Comparison of ENCODE assay signal across 11 cellular contexts in genomic region chr1:151013518-151013917, GRCh38. TPM values are rescaled to one million over a fixed set of nuclear protein-coding genes. Genes with fewer than 3 reads are reported as not detected.
DNase-seq lines count a peak whose midpoint lies in the region; ATAC-seq, FAIRE-seq and TF ChIP-seq lines count a peak whose summit lies in the region.
"Had no signal": no experiment of that assay in that cellular context is flagged by ENCODE, and none has a peak within 500 bp of the region (broad histone marks: within the 10 kb centered on the region; RNA-seq: fewer than 3 reads in every experiment).

No MANE protein-coding gene starts in this region.

- H3K4me3 ChIP-seq in GM23248 (no peak overlapping the region), psoas muscle (no peak overlapping the region)
- no peak overlapping the region for H3K4me3 ChIP-seq in CD8-positive, alpha-beta memory T cell (ENCODE audit: low read length)

- H3K27ac ChIP-seq in GM23248, result 0 out of 2 replicates have a peak overlapping the region, but pooled peaks have one; percentile 24
- H3K27ac ChIP-seq in psoas muscle, result peak overlapping the region; percentile 39
- no peak overlapping the region for H3K27ac ChIP-seq in CD8-positive, alpha-beta memory T cell (ENCODE audit: low read depth, low read length)

- H2AFZ ChIP-seq in GM23248, result no peak overlapping the region

- H3K36me3 ChIP-seq in GM23248 (ENCODE audit: low read depth) (peaks cover 7% of the 10 kb centered on the region; the same call in 1 of the 2 replicates), psoas muscle (ENCODE audit: insufficient read depth in 1 of 2, low read depth in 1 of 2) (peaks cover 0 to 30% of the 10 kb centered on the region in 2 donors)
- peaks cover 8% of the 10 kb centered on the region for H3K36me3 ChIP-seq in CD8-positive, alpha-beta memory T cell (ENCODE audit: insufficient read depth, low read length)

- CTCF ChIA-PET in CD8-positive, alpha-beta memory T cell (lab: Charles Lee), result no interaction called here

- H3K36me3 Mint-ChIP-seq in CD8-positive, alpha-beta memory T cell, result peaks cover 0 to 47% (median 6%) of the 10 kb centered on the region in 3 donors

- no peaks in the 10 kb centered on the region for H3K9me2 ChIP-seq in GM23248 (ENCODE audit: insufficient read depth)

- H3K4me1 ChIP-seq in GM23248 (ENCODE audit: insufficient read depth) (peaks cover 16% of the 10 kb centered on the region), psoas muscle (peaks cover 23% of the 10 kb centered on the region)
- peaks cover 27% of the 10 kb centered on the region for H3K4me1 ChIP-seq in CD8-positive, alpha-beta memory T cell (ENCODE audit: insufficient read depth, low read length)

- in situ Hi-C loops in GM23248 (cut with MboI), result no loop called here

- TF ChIP-seq CTCF in psoas muscle (IDR thresholded peaks at IDR 0.05), result no peak

- H3K4me1 Mint-ChIP-seq in CD8-positive, alpha-beta memory T cell, result peaks cover 32 to 47% (median 46%) of the 10 kb centered on the region in 3 donors

- FAIRE-seq in TTC549 (lab: Jason Lieb, UNC), result peak; percentile 20
- FAIRE-seq: endometrium had no signal

- no peaks in the 10 kb centered on the region for H3K27me3 Mint-ChIP-seq in CD8-positive, alpha-beta memory T cell

- H3K79me2 ChIP-seq in GM23248 (ENCODE audit: insufficient read depth), result peaks cover 49% of the 10 kb centered on the region

- WGBS in GM23248 (ENCODE audit: low coverage in 1 of 2, low lambda C conversion rate in 2 of 2, missing lambda C conversion rate in 2 of 2), 2 experiments, result 96% methylated on average over 2 of the region's 2 CpGs
- WGBS in psoas muscle, 3 donors, result 71 to 83% (median 83%) methylated on average over 2 of the region's 2 CpGs

- H3K9me3 ChIP-seq in GM23248 (ENCODE audit: low read depth) (no peaks in the 10 kb centered on the region), psoas muscle (no peaks in the 10 kb centered on the region)
- no peaks in the 10 kb centered on the region for H3K9me3 ChIP-seq in CD8-positive, alpha-beta memory T cell (ENCODE audit: low read length)

- no peak overlapping the region for H3K4me2 ChIP-seq in GM23248 (ENCODE audit: unreplicated experiment)

- no peaks in the 10 kb centered on the region for H3K9me3 Mint-ChIP-seq in CD8-positive, alpha-beta memory T cell
- H3K9me3 Mint-ChIP-seq: activated T-helper 1 cell treated with anti-CD3 and anti-CD28 coated beads, Interleukin-12 subunit alpha, Interleukin-12 subunit beta, Interleukin-2, Interleukin-4 antibody, amounts not matched to agents 30 ng/mL and 10 ng/mL and 1 ng/mL, durations not matched to agents 14 hours and 24 hours and 36 hours had no signal

- intact Hi-C loops in left ventricle myocardium superior (cut with micrococcal nuclease), result no loop called here
- intact Hi-C loops in psoas muscle (cut with DNase I), result no loop called here

- ATAC-seq in left ventricle myocardium superior (peak; percentile 86), psoas muscle (no peak), GM21737 (IDR thresholded peaks at IDR 0.05; ENCODE audit: unreplicated experiment) (no peak), SK-N-SH treated with all-trans-retinoic acid at 6 μM for 48 hours (no peak)

- peaks cover 16% of the 10 kb centered on the region for H3F3A ChIP-seq in GM23248 (ENCODE audit: insufficient read depth)

- DNase-seq in GM23248 (no peak), left ventricle myocardium superior (no peak), psoas muscle (no peak), amygdala (lab: John Stamatoyannopoulos, UW) (no peak)
- DNase-seq in CD8-positive, alpha-beta memory T cell, result no peak
- DNase-seq: stimulated activated CD4-positive, alpha-beta T cell treated with anti-CD3 and anti-CD28 coated beads, Interleukin-1b, Interleukin-23, amount 100 ng/mL, for 48 hours had no signal

- no peaks in the 10 kb centered on the region for H4K20me1 ChIP-seq in GM23248 (ENCODE audit: insufficient read depth)

- POLR2A ChIA-PET in CD8-positive, alpha-beta memory T cell (lab: Charles Lee), result no interaction called here

- no peaks in the 10 kb centered on the region for H3K27me3 ChIP-seq in GM23248 (replicated peaks; ENCODE audit: insufficient read depth)
- no peaks in the 10 kb centered on the region for H3K27me3 ChIP-seq in psoas muscle (ENCODE audit: insufficient read depth in 3 of 3, low read length in 2 of 3)
- no peaks in the 10 kb centered on the region for H3K27me3 ChIP-seq in CD8-positive, alpha-beta memory T cell (ENCODE audit: insufficient read depth, low read length, poor library complexity, severe bottlenecking)

- H3K4me3 Mint-ChIP-seq in CD8-positive, alpha-beta memory T cell, result peak overlapping the region in 1 of 7 donors; percentile 45
- H3K4me3 Mint-ChIP-seq: activated T-helper 1 cell treated with anti-CD3 and anti-CD28 coated beads, Interleukin-12 subunit alpha, Interleukin-12 subunit beta, Interleukin-2, Interleukin-4 antibody, amounts not matched to agents 30 ng/mL and 10 ng/mL and 1 ng/mL, durations not matched to agents 14 hours and 24 hours and 36 hours had no signal

- H3K27ac Mint-ChIP-seq in CD8-positive, alpha-beta memory T cell, result peak overlapping the region in 3 of 8 donors; percentile 35 to 51 (median 41)
- H3K27ac Mint-ChIP-seq: activated T-helper 1 cell treated with anti-CD3 and anti-CD28 coated beads, Interleukin-12 subunit alpha, Interleukin-12 subunit beta, Interleukin-2, Interleukin-4 antibody, amounts not matched to agents 30 ng/mL and 10 ng/mL and 1 ng/mL, durations not matched to agents 14 hours and 24 hours and 36 hours had no signal

- H3K9ac ChIP-seq in GM23248, result no peak overlapping the region

TF ChIP-seq in SK-N-SH treated with all-trans-retinoic acid at 6 μM for 48 hours, 23 proteins besides CTCF, POLR2A, EP300 and RAD21 (continues in another document):
- TF ChIP-seq ESRRG (CRISPR knock-in tag; IDR thresholded peaks at IDR 0.05) (no peak), TOX (CRISPR knock-in tag; IDR thresholded peaks at IDR 0.05; ENCODE audit: borderline replicate concordance) (no peak), ZNF70 (CRISPR knock-in tag; IDR thresholded peaks at IDR 0.05) (no peak), POU6F1 (CRISPR knock-in tag; IDR thresholded peaks at IDR 0.05; ENCODE audit: borderline replicate concordance, low read depth) (no peak), ARNTL (CRISPR knock-in tag; IDR thresholded peaks at IDR 0.05; ENCODE audit: borderline replicate concordance, low read depth) (no peak), SNAI2 (CRISPR knock-in tag; IDR thresholded peaks at IDR 0.05) (no peak), ZFP3 (CRISPR knock-in tag; IDR thresholded peaks at IDR 0.05) (no peak), ZNF565 (CRISPR knock-in tag; conservative IDR thresholded peaks at IDR 0.05; ENCODE audit: low read depth) (no peak)

RNA-seq across cellular contexts. Expression of gene PRUNE1, which starts 5.3 kb away (rescaled TPM):
- total RNA-seq in GM23248 (2014; rRNA removed; shearing (Covaris generic)), result 7.2 and 10.5 TPM in 2 replicates
- polyA plus RNA-seq in GM23248 (2016; fragmentation: Nextera tagmentation; extraction: Ambion mirVana) (9.0 and 10.8 TPM in 2 replicates), psoas muscle (10 to 100 TPM; 12.4 to 33.8 (median 15.1) TPM)
- total RNA-seq in left ventricle myocardium superior (43.6 TPM), psoas muscle (10 to 100 TPM; 17.5 to 30.2 (median 24.6) TPM)
- 10 to 100 TPM; 14.6 to 16.8 TPM for total RNA-seq in CD8-positive, alpha-beta memory T cell
- polyA plus RNA-seq in CD8-positive, alpha-beta memory T cell, result 49.4 TPM

RNA-seq across cellular contexts. Expression of gene MINDY1, which starts 6.8 kb away (rescaled TPM):
- total RNA-seq in GM23248 (2014; rRNA removed; shearing (Covaris generic)), result 7.7 and 9.1 TPM in 2 replicates
- polyA plus RNA-seq in GM23248 (2016; fragmentation: Nextera tagmentation; extraction: Ambion mirVana) (4.6 and 6.1 TPM in 2 replicates), psoas muscle (10 to 100 TPM in 1 of 3 donors, 1 to 10 TPM in 2; 4.4 to 16.2 (median 9.7) TPM)
- total RNA-seq in left ventricle myocardium superior (40.6 TPM), psoas muscle (10 to 100 TPM; 13.9 to 26.0 (median 18.5) TPM)
- total RNA-seq in CD8-positive, alpha-beta memory T cell, result 1 to 10 TPM; 5.7 to 6.3 TPM
- polyA plus RNA-seq in CD8-positive, alpha-beta memory T cell, result 1.8 TPM

RNA-seq across cellular contexts. Expression of gene BNIPL, which starts 22.9 kb away (rescaled TPM):
- total RNA-seq in GM23248 (2014; rRNA removed; shearing (Covaris generic)), result not detected in 2 replicates
- 0.09 TPM in 1 of 2 replicates, not detected in the other for polyA plus RNA-seq in GM23248 (2016; fragmentation: Nextera tagmentation; extraction: Ambion mirVana)
- total RNA-seq in left ventricle myocardium superior, result 0.32 TPM
- total RNA-seq in psoas muscle, result under 1 TPM; 0.06 to 0.96 (median 0.43) TPM
- under 1 TPM; 0.04 to 0.10 (median 0.05) TPM for polyA plus RNA-seq in psoas muscle
- total RNA-seq in CD8-positive, alpha-beta memory T cell, result 1 to 10 TPM in 1 of 2 experiments, under 1 TPM in 1; 0.75 to 1.3 TPM
- polyA plus RNA-seq in CD8-positive, alpha-beta memory T cell, result 0.08 TPM

RNA-seq across cellular contexts. Expression of gene ANXA9, which starts 31.4 kb away (rescaled TPM):
- total RNA-seq in GM23248 (2014; rRNA removed; shearing (Covaris generic)), result not detected in 2 replicates
- polyA plus RNA-seq in GM23248 (2016; fragmentation: Nextera tagmentation; extraction: Ambion mirVana) (0.16 and 0.26 TPM in 2 replicates), psoas muscle (under 1 TPM; 0.07 to 0.10 (median 0.07) TPM)
- total RNA-seq in left ventricle myocardium superior (0.27 TPM), psoas muscle (not detected)
- not detected for total RNA-seq in CD8-positive, alpha-beta memory T cell
- not detected for polyA plus RNA-seq in CD8-positive, alpha-beta memory T cell
- total RNA-seq: activated T-helper 1 cell treated with anti-CD3 and anti-CD28 coated beads, Interleukin-12 subunit alpha, Interleukin-12 subunit beta, Interleukin-2, Interleukin-4 antibody, amounts not matched to agents 30 ng/mL and 10 ng/mL and 1 ng/mL, durations not matched to agents 14 hours and 24 hours and 36 hours had no signal

RNA-seq across cellular contexts. Expression of gene C1orf56, which starts 34.0 kb away (rescaled TPM):
- total RNA-seq in GM23248 (2014; rRNA removed; shearing (Covaris generic)), result 1.0 and 2.8 TPM in 2 replicates
- polyA plus RNA-seq in GM23248 (2016; fragmentation: Nextera tagmentation; extraction: Ambion mirVana) (15.8 and 17.7 TPM in 2 replicates), psoas muscle (10 to 100 TPM in 1 of 3 donors, 1 to 10 TPM in 2; 1.3 to 16.9 (median 6.5) TPM)
- total RNA-seq in left ventricle myocardium superior (7.3 TPM), psoas muscle (1 to 10 TPM; 5.1 to 8.8 (median 6.9) TPM)
- total RNA-seq in CD8-positive, alpha-beta memory T cell, result 1 to 10 TPM; 1.6 to 2.3 TPM
- polyA plus RNA-seq in CD8-positive, alpha-beta memory T cell, result 2.7 TPM
